24 cellular contexts compared by ENCODE assay signal in the genomic region with DNA sequence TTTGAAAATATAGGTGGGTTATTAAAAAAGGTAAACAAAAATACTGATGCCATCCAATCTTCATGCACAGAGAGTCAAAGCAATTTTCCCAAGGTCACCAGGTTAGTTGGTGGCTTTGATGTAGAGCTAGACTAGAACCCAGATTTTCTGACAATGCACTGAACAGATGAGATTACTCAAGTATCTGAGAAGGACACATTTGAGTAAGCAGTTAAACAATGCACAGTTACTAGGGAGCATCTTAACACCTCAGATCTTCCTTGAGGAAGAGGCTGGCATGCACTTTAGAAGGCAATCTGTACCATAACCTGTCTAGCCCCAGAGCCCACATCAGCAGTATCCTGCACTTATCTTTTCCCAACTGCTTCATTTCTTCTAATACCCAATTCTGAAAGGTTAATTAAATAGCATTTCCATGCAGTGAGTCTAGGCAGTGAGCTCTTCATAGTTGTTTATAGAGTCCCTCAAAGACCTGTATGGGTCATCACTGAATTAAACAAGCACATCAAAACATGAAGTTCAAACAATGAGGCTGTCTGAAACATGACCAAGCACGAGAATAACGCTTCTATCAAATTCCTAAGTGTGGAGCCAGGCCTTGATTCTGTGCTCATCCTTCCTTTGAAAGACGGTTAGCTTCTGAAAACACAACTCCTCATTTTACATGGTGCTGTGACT. TPM values are rescaled to one million over a fixed set of nuclear protein-coding genes. Genes with fewer than 3 reads are reported as not detected.
DNase-seq lines count a peak whose midpoint lies in the region; ATAC-seq, FAIRE-seq and TF ChIP-seq lines count a peak whose summit lies in the region.
"Had no signal": no experiment of that assay in that cellular context is flagged by ENCODE, and none has a peak within 500 bp of the region (broad histone marks: within the 10 kb centered on the region; RNA-seq: fewer than 3 reads in every experiment).

No MANE protein-coding gene starts in this region.

- no peak overlapping the region for H3K4me3 ChIP-seq in bronchial epithelial cell (ENCODE audit: low read depth, low read length)
- no peak overlapping the region for H3K4me3 ChIP-seq in muscle layer of colon (ENCODE audit: low read depth in 1 of 2, low read length in 2 of 2)
- H3K4me3 ChIP-seq: adrenal gland, esophagus squamous epithelium, neural progenitor cell, uterus had no signal

- H3K27me3 ChIP-seq in bronchial epithelial cell (ENCODE audit: control insufficient read depth, insufficient read depth, low read length) (no peaks in the 10 kb centered on the region), muscle layer of colon (ENCODE audit: control insufficient read depth in 1 of 2, insufficient read depth in 2 of 2, low read length in 2 of 2) (no peaks in the 10 kb centered on the region)
- H3K27me3 ChIP-seq: adrenal gland, esophagus squamous epithelium, neural progenitor cell, uterus had no signal

- peak overlapping the region; percentile 7 for H3K27ac ChIP-seq in muscle layer of colon (ENCODE audit: low read depth, low read length)
- H3K27ac ChIP-seq: adrenal gland, C4-2B, esophagus squamous epithelium, neural progenitor cell, uterus had no signal

- H3K4me3 Mint-ChIP-seq in stimulated activated naive CD8-positive, alpha-beta T cell treated with anti-CD3 and anti-CD28 coated beads, Interleukin-15, amount 100 ng/mL, for 72 hours = no peak overlapping the region
- H3K4me3 Mint-ChIP-seq: activated CD4-positive, alpha-beta T cell treated with anti-CD3 and anti-CD28 coated beads, Interleukin-2, amount 10 ng/mL, durations not matched to agents 7 days and 5 days; central memory CD8-positive, alpha-beta T cell; neural progenitor cell had no signal

- H3K4me1 Mint-ChIP-seq in stimulated activated naive CD8-positive, alpha-beta T cell treated with anti-CD3 and anti-CD28 coated beads, Interleukin-15, amount 100 ng/mL, for 72 hours = no peaks in the 10 kb centered on the region

- H3K9ac ChIP-seq in muscle layer of colon (ENCODE audit: low read length) = no peak overlapping the region
- H3K9ac ChIP-seq: neural progenitor cell had no signal

- TF ChIP-seq CTCF in bronchial epithelial cell (IDR thresholded peaks at IDR 0.05; ENCODE audit: insufficient read depth, low read length, severe bottlenecking) = no peak

- H3K9me3 ChIP-seq in muscle layer of colon (ENCODE audit: low read length) = no peaks in the 10 kb centered on the region
- H3K9me3 ChIP-seq: adrenal gland, esophagus squamous epithelium, uterus had no signal

- no peaks in the 10 kb centered on the region for H3K9me3 Mint-ChIP-seq in stimulated activated naive CD8-positive, alpha-beta T cell treated with anti-CD3 and anti-CD28 coated beads, Interleukin-15, amount 100 ng/mL, for 72 hours
- H3K9me3 Mint-ChIP-seq: activated CD4-positive, alpha-beta T cell treated with anti-CD3 and anti-CD28 coated beads, Interleukin-2, amount 10 ng/mL, durations not matched to agents 7 days and 5 days; central memory CD8-positive, alpha-beta T cell; neural progenitor cell had no signal

- H3K36me3 ChIP-seq in bronchial epithelial cell (ENCODE audit: control insufficient read depth, insufficient read depth, low read length) = no peaks in the 10 kb centered on the region
- H3K36me3 ChIP-seq in muscle layer of colon (ENCODE audit: insufficient read depth, low read length) = no peaks in the 10 kb centered on the region
- H3K36me3 ChIP-seq: adrenal gland, esophagus squamous epithelium, neural progenitor cell, uterus had no signal

- no peaks in the 10 kb centered on the region for H3K27me3 Mint-ChIP-seq in stimulated activated naive CD8-positive, alpha-beta T cell treated with anti-CD3 and anti-CD28 coated beads, Interleukin-15, amount 100 ng/mL, for 72 hours
- H3K27me3 Mint-ChIP-seq: activated CD4-positive, alpha-beta T cell treated with anti-CD3 and anti-CD28 coated beads, Interleukin-2, amount 10 ng/mL, durations not matched to agents 7 days and 5 days; central memory CD8-positive, alpha-beta T cell had no signal

- no peak for DNase-seq in stimulated activated naive CD8-positive, alpha-beta T cell treated with anti-CD3 and anti-CD28 coated beads, Interleukin-15, amount 100 ng/mL, for 72 hours
- no peak for DNase-seq in stimulated activated naive CD8-positive, alpha-beta T cell treated with anti-CD3 and anti-CD28 coated beads, Interleukin-15, Interleukin-2, amounts not matched to agents 100 U/mL and 50 U/mL, for 24 hours
- DNase-seq in bronchial epithelial cell (ENCODE audit: low read depth) (peak; percentile 75), ACHN (no peak), left lobe of liver (ENCODE audit: low spot score) (no peak)
- no peak for DNase-seq in stimulated activated CD8-positive, alpha-beta memory T cell treated with anti-CD3 and anti-CD28 coated beads, Interleukin-4, amount 100 ng/mL, for 48 hours
- DNase-seq: activated CD4-positive, alpha-beta T cell treated with anti-CD3 and anti-CD28 coated beads, Interleukin-2, amount 10 ng/mL, durations not matched to agents 7 days and 5 days; activated CD8-positive, alpha-beta memory T cell treated with anti-CD3 and anti-CD28 coated beads, Interleukin-2, amount 50 U/mL, for 4 hours; activated effector memory CD4-positive, alpha-beta T cell treated with Interleukin-2 at 50 U/mL for 16 hours; adrenal gland; effector CD4-positive, alpha-beta T cell; esophagus squamous epithelium; left colon; NCI-H1436 treated with DMSO at 0.1 percent for 48 hours; SHP77; substantia nigra; T-helper 1 cell; uterus had no signal

- in situ Hi-C loops in ACHN (cut with HindIII; ENCODE audit: low pct_ligation_motif_present, low pct_unique_long_range_greater_than_20kb, low sequenced_read_pairs) = loop anchor here (25.0 kb wide), 2 partner anchors 209 to 216 kb away; no protein-coding TSS in a partner anchor

- ATAC-seq in stimulated activated naive CD8-positive, alpha-beta T cell treated with anti-CD3 and anti-CD28 coated beads, Interleukin-15, amount 100 ng/mL, for 72 hours = peak; percentile 37
- ATAC-seq in stimulated activated naive CD8-positive, alpha-beta T cell treated with anti-CD3 and anti-CD28 coated beads, Interleukin-15, Interleukin-2, amounts not matched to agents 100 U/mL and 50 U/mL, for 24 hours = no peak
- ATAC-seq in GM19452 (IDR thresholded peaks at IDR 0.05; ENCODE audit: unreplicated experiment) (no peak), left lobe of liver (no peak)
- ATAC-seq: left colon had no signal

- no peak overlapping the region for H3K27ac Mint-ChIP-seq in stimulated activated naive CD8-positive, alpha-beta T cell treated with anti-CD3 and anti-CD28 coated beads, Interleukin-15, amount 100 ng/mL, for 72 hours
- H3K27ac Mint-ChIP-seq: activated CD4-positive, alpha-beta T cell treated with anti-CD3 and anti-CD28 coated beads, Interleukin-2, amount 10 ng/mL, durations not matched to agents 7 days and 5 days; neural progenitor cell had no signal

- FAIRE-seq in bronchial epithelial cell (lab: Jason Lieb, UNC) = no peak
- FAIRE-seq: G401.6 had no signal

- H3K4me1 ChIP-seq in muscle layer of colon (ENCODE audit: insufficient read depth, low read length) = peaks cover 38% of the 10 kb centered on the region
- H3K4me1 ChIP-seq: adrenal gland, uterus had no signal

RNA-seq across cellular contexts. Expression of gene ANK3, which starts 38.2 kb away (rescaled TPM):
- total RNA-seq in bronchial epithelial cell (7.4 and 7.9 TPM in 2 replicates), left lobe of liver (13.4 TPM)
